Comparison of ENCODE assay signal across 1 cellular context in genomic region chr3:179289295-179289694, GRCh38.
TF ChIP-seq lines count a peak whose summit lies in the region.

No MANE protein-coding gene starts in this region.

TF ChIP-seq in H1, 55 proteins besides CTCF, POLR2A, EP300 and RAD21 (continued from another document):
- TF ChIP-seq KDM1A (IDR thresholded peaks at IDR 0.05; ENCODE audit: borderline replicate concordance, low read length) (no peak), GTF2F1 (IDR thresholded peaks at IDR 0.05; ENCODE audit: borderline replicate concordance, low read depth, low read length) (no peak), SP1 (IDR thresholded peaks at IDR 0.05; ENCODE audit: low read depth, low read length) (no peak), FOSL1 (IDR thresholded peaks at IDR 0.05; ENCODE audit: insufficient read depth, low read depth, low read length) (no peak), SP4 (IDR thresholded peaks at IDR 0.05; ENCODE audit: low read length) (no peak), PHF8 (conservative IDR thresholded peaks at IDR 0.05; ENCODE audit: low read depth, low read length) (no peak), KDM5A (IDR thresholded peaks at IDR 0.05; ENCODE audit: low read length) (no peak), SIN3A (conservative IDR thresholded peaks at IDR 0.05 in 1 of 2, IDR thresholded peaks at IDR 0.05 in 1 of 2; ENCODE audit: low read depth in 1 of 2, low read length in 2 of 2) (no peak), E2F6 (IDR thresholded peaks at IDR 0.05) (no peak), SIX5 (IDR thresholded peaks at IDR 0.05; ENCODE audit: low read depth, low read length) (no peak), BCL11A (IDR thresholded peaks at IDR 0.05; ENCODE audit: low read depth in 2 of 2, low read length in 2 of 2) (no peak), HDAC6 (IDR thresholded peaks at IDR 0.05; ENCODE audit: low read depth, low read length) (no peak)
